Comparison of ENCODE assay signal across 1 cellular context in the genomic region with DNA sequence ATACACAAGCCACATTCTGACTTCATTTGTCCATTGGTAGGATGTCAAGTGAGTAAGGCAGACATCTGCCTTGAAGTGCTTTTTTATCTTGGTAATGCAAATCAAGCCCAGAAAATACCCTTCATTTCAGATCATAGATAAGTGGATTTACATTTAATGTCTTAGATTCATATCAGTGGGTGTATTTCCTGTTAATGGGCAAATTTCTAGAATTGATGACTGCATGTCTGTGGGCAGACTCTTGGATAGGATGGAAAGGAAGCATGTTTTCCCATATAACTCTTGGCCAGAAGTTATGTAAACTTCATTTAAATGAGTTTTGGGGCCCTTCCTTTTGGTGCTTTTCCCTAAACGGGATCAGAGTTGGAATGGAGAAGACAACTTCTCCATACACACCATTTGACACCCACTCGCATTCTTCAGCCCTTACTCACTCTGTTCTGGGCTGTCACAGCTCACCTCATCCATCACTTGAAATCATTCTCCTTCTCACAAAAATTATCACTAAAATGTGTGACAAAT.
TF ChIP-seq lines count a peak whose summit lies in the region.

No MANE protein-coding gene starts in this region.

TF ChIP-seq in SK-N-SH, 30 proteins besides CTCF, POLR2A, EP300 and RAD21 (continued from another document):
- TF ChIP-seq POLR2AphosphoS5 (IDR thresholded peaks at IDR 0.05; ENCODE audit: low read depth, low read length): no peak; the same call in 1 of the 2 replicates
- peak; percentile 54 for TF ChIP-seq TEAD4 (IDR thresholded peaks at IDR 0.05; ENCODE audit: borderline replicate concordance, insufficient read depth)
- peak; percentile 61; the same call in 1 of the 2 replicates for TF ChIP-seq NFIC (IDR thresholded peaks at IDR 0.05; ENCODE audit: borderline replicate concordance)
- peak; percentile 50 for TF ChIP-seq JUND (IDR thresholded peaks at IDR 0.05)
- TF ChIP-seq GABPA (IDR thresholded peaks at IDR 0.05; ENCODE audit: low read depth): no peak
- no peak for TF ChIP-seq YY1 (IDR thresholded peaks at IDR 0.05; ENCODE audit: low read depth)
- 0 out of 2 replicates have a peak, but pooled peaks have one; percentile 4 for TF ChIP-seq FOSL2 (IDR thresholded peaks at IDR 0.05; ENCODE audit: borderline replicate concordance, low read depth)
- TF ChIP-seq TCF12 (IDR thresholded peaks at IDR 0.05): peak; percentile 86
TF ChIP-seq in SK-N-SH: peak in this region for 8.
